In genomic region chr11:59216654-59217640, GRCh38 we compare ENCODE assay signal across 9 cellular contexts. TPM values are rescaled to one million over a fixed set of nuclear protein-coding genes. Genes with fewer than 3 reads are reported as not detected.
DNase-seq lines count a peak whose midpoint lies in the region; ATAC-seq and TF ChIP-seq lines count a peak whose summit lies in the region.
"Had no signal": no experiment of that assay in that cellular context is flagged by ENCODE, and none has a peak within 500 bp of the region (broad histone marks: within the 10 kb centered on the region; RNA-seq: fewer than 3 reads in every experiment).

No MANE protein-coding gene starts in this region.

- peaks cover 9% of the 10 kb centered on the region for H3K4me1 ChIP-seq in DND-41 (ENCODE audit: insufficient read depth, low read length)

- H3K4me3 ChIP-seq in DND-41 (ENCODE audit: low read depth in 1 of 2, low read length in 2 of 2) = no peak overlapping the region

- H2AFZ ChIP-seq in DND-41 (ENCODE audit: low read depth, low read length) = peak overlapping the region; percentile 24; the same call in 1 of the 2 replicates

- H3K4me1 Mint-ChIP-seq in T-helper 17 cell = peaks cover 5% of the 10 kb centered on the region

- no peak overlapping the region for H3K4me3 Mint-ChIP-seq in T-helper 17 cell

- DNase-seq in DND-41 (peak; percentile 13), T-helper 17 cell (no peak), medulla oblongata (ENCODE audit: extremely low spot score) (peak; percentile 83), NCI-H510A treated with DMSO at 0.1 percent for 48 hours (lab: John Stamatoyannopoulos, UW) (no peak)
- no peak for DNase-seq in stimulated activated CD8-positive, alpha-beta memory T cell treated with anti-CD3 and anti-CD28 coated beads, Interleukin-4, amount 100 ng/mL, for 48 hours
- no peak for DNase-seq in activated CD4-positive, alpha-beta T cell treated with anti-CD3 and anti-CD28 coated beads, Interleukin-2, amount 50 U/mL, for 1 hour

- no peak overlapping the region for H3K27ac Mint-ChIP-seq in T-helper 17 cell

- H3K27me3 ChIP-seq in DND-41 (ENCODE audit: insufficient read depth, low read length, poor library complexity) = no peaks in the 10 kb centered on the region

- TF ChIP-seq CTCF in DND-41 (IDR thresholded peaks at IDR 0.05; ENCODE audit: borderline replicate concordance, extremely low read depth, low read length, poor library complexity, severe bottlenecking) = no peak

- H4K20me1 ChIP-seq in DND-41 (ENCODE audit: insufficient read depth, low read length) = no peaks in the 10 kb centered on the region

- H3K4me2 ChIP-seq in DND-41 (ENCODE audit: insufficient read depth, low read length) = no peak overlapping the region

- H3K79me2 ChIP-seq in DND-41 (ENCODE audit: insufficient read depth, low read length) = no peaks in the 10 kb centered on the region

- no peaks in the 10 kb centered on the region for H3K36me3 ChIP-seq in DND-41 (ENCODE audit: insufficient read depth, low read length)

- no peak overlapping the region for H3K27ac ChIP-seq in DND-41 (ENCODE audit: low read length)

- H3K9ac ChIP-seq in DND-41 (ENCODE audit: low read depth, low read length) = no peak overlapping the region

- no peaks in the 10 kb centered on the region for H3K36me3 Mint-ChIP-seq in T-helper 17 cell (ENCODE audit: low read depth)

- H3K9me3 ChIP-seq in DND-41 (ENCODE audit: insufficient read depth, low read length, severe bottlenecking) (no peaks in the 10 kb centered on the region), T-helper 17 cell (ENCODE audit: control insufficient read depth, low read length, poor library complexity, severe bottlenecking) (no peaks in the 10 kb centered on the region)

- ATAC-seq in DND-41 (ENCODE audit: insufficient read depth, low read depth) (peak; percentile 47; the same call in 1 of the 3 replicates), GM19395 (IDR thresholded peaks at IDR 0.05; ENCODE audit: unreplicated experiment) (peak; percentile 89), HG03342 (IDR thresholded peaks at IDR 0.05; ENCODE audit: unreplicated experiment) (peak; percentile 88), T-helper 17 cell (peak; percentile 80)

- no peaks in the 10 kb centered on the region for H3K27me3 Mint-ChIP-seq in T-helper 17 cell

RNA-seq across cellular contexts. Expression of gene MPEG1, which starts 4.2 kb away (rescaled TPM):
- total RNA-seq in T-helper 17 cell = 10 to 100 TPM in 1 of 2 donors, 1 to 10 TPM in 1; 5.4 to 12.0 TPM
- total RNA-seq: glomerular endothelial cell had no signal

RNA-seq across cellular contexts. Expression of gene DTX4, which starts 45.0 kb away (rescaled TPM):
- total RNA-seq in T-helper 17 cell = 1 to 10 TPM; 1.1 to 1.4 TPM

Comparison
In these comparisons a context has a peak if more than half of its experiments do, and no peak if none do; other contexts are left out.
1. DNase-seq: peak in DND-41 (single experiment) and medulla oblongata (single experiment); none in T-helper 17 cell (0 of 3), NCI-H510A treated with DMSO at 0.1 percent for 48 hours (single experiment), stimulated activated CD8-positive, alpha-beta memory T cell treated with anti-CD3 and anti-CD28 coated beads, Interleukin-4, amount 100 ng/mL, for 48 hours (single experiment) and activated CD4-positive, alpha-beta T cell treated with anti-CD3 and anti-CD28 coated beads, Interleukin-2, amount 50 U/mL, for 1 hour (single experiment).
2. Peak in every context shown above with its lines, with median percentiles within 50 percentile points of each other: ATAC-seq.